Comparison of ENCODE assay signal across 8 cellular contexts in genomic region chr9:90099262-90099982, GRCh38.
DNase-seq lines count a peak whose midpoint lies in the region; ATAC-seq and TF ChIP-seq lines count a peak whose summit lies in the region.

No MANE protein-coding gene starts in this region.

- no peak overlapping the region for H3K27ac Mint-ChIP-seq in activated naive CD4-positive, alpha-beta T cell treated with anti-CD3 and anti-CD28 coated beads, Interleukin-2, amount 50 U/mL, for 72 hours

- H3K36me3 Mint-ChIP-seq in activated naive CD4-positive, alpha-beta T cell treated with anti-CD3 and anti-CD28 coated beads, Interleukin-2, amount 50 U/mL, for 72 hours, result no peaks in the 10 kb centered on the region

- no peaks in the 10 kb centered on the region for H3K9me3 Mint-ChIP-seq in activated naive CD4-positive, alpha-beta T cell treated with anti-CD3 and anti-CD28 coated beads, Interleukin-2, amount 50 U/mL, for 72 hours

- peak; percentile 50 for TF ChIP-seq CTCF in fibroblast of villous mesenchyme (IDR thresholded peaks at IDR 0.05; ENCODE audit: insufficient read depth, low read depth, low read length)

- no peak for DNase-seq in activated naive CD4-positive, alpha-beta T cell treated with anti-CD3 and anti-CD28 coated beads, Interleukin-2, amount 50 U/mL, for 72 hours (ENCODE audit: low spot score in 2 of 2)
- DNase-seq in activated naive CD4-positive, alpha-beta T cell (lab: John Stamatoyannopoulos, UW), result no peak
- peak; percentile 34 for DNase-seq in NCI-H524 treated with DMSO at 0.1 percent for 48 hours (lab: John Stamatoyannopoulos, UW)
- peak; percentile 32 for DNase-seq in fibroblast of villous mesenchyme (ENCODE audit: low read depth)
- no peak for DNase-seq in sciatic nerve (ENCODE audit: low spot score)
- DNase-seq in glomerular visceral epithelial cell (ENCODE audit: extremely low spot score), result no peak
- no peak for DNase-seq in NCI-H2227 (lab: John Stamatoyannopoulos, UW; ENCODE audit: unreplicated experiment)

- intact Hi-C loops in sciatic nerve (cut with DNase I), result no loop called here

- ATAC-seq in activated naive CD4-positive, alpha-beta T cell treated with anti-CD3 and anti-CD28 coated beads, Interleukin-2, amount 50 U/mL, for 72 hours, result peak; percentile 16 to 30
- ATAC-seq in sciatic nerve (peak; percentile 80), GM21447 (IDR thresholded peaks at IDR 0.05; ENCODE audit: unreplicated experiment) (no peak)

- no peak overlapping the region for H3K4me3 ChIP-seq in fibroblast of villous mesenchyme (ENCODE audit: low read depth, low read length)

Comparison
In these comparisons a context has a peak if more than half of its experiments do, and no peak if none do; other contexts are left out.
1. DNase-seq: peak in NCI-H524 treated with DMSO at 0.1 percent for 48 hours (single experiment) and fibroblast of villous mesenchyme (single experiment); none in activated naive CD4-positive, alpha-beta T cell treated with anti-CD3 and anti-CD28 coated beads, Interleukin-2, amount 50 U/mL, for 72 hours (0 of 2), activated naive CD4-positive, alpha-beta T cell (0 of 4), sciatic nerve (single experiment), glomerular visceral epithelial cell (single experiment) and NCI-H2227 (single experiment).